24 cellular contexts compared by ENCODE assay signal in genomic region chr11:110852925-110853324, GRCh38.
DNase-seq lines count a peak whose midpoint lies in the region; ATAC-seq, FAIRE-seq and TF ChIP-seq lines count a peak whose summit lies in the region.
"Had no signal": no experiment of that assay in that cellular context is flagged by ENCODE, and none has a peak within 500 bp of the region (broad histone marks: within the 10 kb centered on the region; RNA-seq: fewer than 3 reads in every experiment).

No MANE protein-coding gene starts in this region.

- no peak for TF ChIP-seq CTCF in gastroesophageal sphincter (IDR thresholded peaks at IDR 0.05)
- TF ChIP-seq CTCF in kidney (IDR thresholded peaks at IDR 0.05; ENCODE audit: borderline replicate concordance, extremely low read depth, insufficient read depth), result no peak

- DNase-seq in GM19239 (ENCODE audit: insufficient read length, low spot score) (no peak), SK-N-MC (ENCODE audit: low read depth, low spot score) (no peak), kidney (no peak), DMS53 treated with DMSO at 0.1 percent for 48 hours (lab: John Stamatoyannopoulos, UW; ENCODE audit: unreplicated experiment) (no peak), SKM-1 (lab: John Stamatoyannopoulos, UW; ENCODE audit: unreplicated experiment) (no peak)
- DNase-seq: 8988T; ACHN; AML-193; BE2C; CD4-positive, alpha-beta T cell; CD8-positive, alpha-beta memory T cell; DMS 273 treated with DMSO at 0.1 percent for 48 hours; DMS79 treated with DMSO at 0.1 percent for 48 hours; GF-D8; GM23248; H9 had no signal

- H3K9me3 ChIP-seq in SK-N-MC (ENCODE audit: low read depth, low read length) (no peaks in the 10 kb centered on the region; the same call in 1 of the 2 replicates), gastroesophageal sphincter (peaks cover 0 to 4% (median 0%) of the 10 kb centered on the region in 3 donors), subcutaneous abdominal adipose tissue (ENCODE audit: control insufficient read depth in 5 of 5, low read length in 5 of 5) (no peaks in the 10 kb centered on the region), kidney (ENCODE audit: control insufficient read depth in 1 of 2, low read length in 2 of 2) (no peaks in the 10 kb centered on the region)
- H3K9me3 ChIP-seq: A549, BE2C had no signal

- H3K9ac ChIP-seq in SK-N-MC (ENCODE audit: insufficient read length), result no peak overlapping the region
- no peak overlapping the region for H3K9ac ChIP-seq in subcutaneous abdominal adipose tissue (ENCODE audit: low read length in 5 of 5)
- no peak overlapping the region for H3K9ac ChIP-seq in kidney (ENCODE audit: low read length in 2 of 2)
- H3K9ac ChIP-seq: BLaER1 treated with 17β-estradiol and CSF1 and Interleukin-3, amounts not matched to agents 10 nM and 100 nM; GM23248 had no signal

- FAIRE-seq in GM19239 (lab: Jason Lieb, UNC) (peak; percentile 37), kidney (lab: Jason Lieb, UNC) (no peak)
- FAIRE-seq: A549, D721Med, GM12891, GM18507 had no signal

- no peaks in the 10 kb centered on the region for H3K36me3 ChIP-seq in SK-N-MC (ENCODE audit: insufficient read depth, low read length)
- H3K36me3 ChIP-seq in gastroesophageal sphincter, result no peaks in the 10 kb centered on the region
- H3K36me3 ChIP-seq in subcutaneous abdominal adipose tissue (ENCODE audit: control insufficient read depth in 5 of 5, insufficient read depth in 5 of 5, low read length in 5 of 5), result no peaks in the 10 kb centered on the region
- no peaks in the 10 kb centered on the region for H3K36me3 ChIP-seq in kidney (ENCODE audit: control insufficient read depth in 1 of 2, insufficient read depth in 2 of 2, low read length in 2 of 2)
- H3K36me3 ChIP-seq: BE2C; BLaER1 treated with 17β-estradiol and CSF1 and Interleukin-3, amounts not matched to agents 10 nM and 100 nM had no signal

- intact Hi-C loops in kidney (cut with DNase I), result no loop called here

- H3K4me3 ChIP-seq in SK-N-MC (no peak overlapping the region), gastroesophageal sphincter (no peak overlapping the region), subcutaneous abdominal adipose tissue (ENCODE audit: low read depth in 1 of 5, low read length in 5 of 5) (no peak overlapping the region), kidney (ENCODE audit: low read length in 2 of 2) (no peak overlapping the region)
- H3K4me3 ChIP-seq: A549; BLaER1 treated with 17β-estradiol and CSF1 and Interleukin-3, amounts not matched to agents 10 nM and 100 nM; GM23248 had no signal

- 50 to 69% methylated on average over 1 to 2 of the region's 2 CpGs for WGBS in gastroesophageal sphincter (ENCODE audit: low coverage in 1 of 2), 2 donors

- peak; percentile 36 for ATAC-seq in gastroesophageal sphincter
- ATAC-seq: A549, HCT116 had no signal

- no peak for TF ChIP-seq POLR2A in gastroesophageal sphincter (IDR thresholded peaks at IDR 0.05)

- peaks cover 0 to 7% (median 0%) of the 10 kb centered on the region in 3 donors for H3K4me1 ChIP-seq in gastroesophageal sphincter
- peaks cover 2 to 40% (median 29%) of the 10 kb centered on the region in 5 donors for H3K4me1 ChIP-seq in subcutaneous abdominal adipose tissue (ENCODE audit: control insufficient read depth in 5 of 5, insufficient read depth in 5 of 5, low read length in 5 of 5)
- H3K4me1 ChIP-seq in kidney (ENCODE audit: control insufficient read depth in 1 of 2, insufficient read depth in 1 of 2, low read depth in 1 of 2, low read length in 2 of 2), result no peaks in the 10 kb centered on the region
- H3K4me1 ChIP-seq: A549, BE2C had no signal

- TF ChIP-seq EP300 in gastroesophageal sphincter (IDR thresholded peaks at IDR 0.05), result no peak

- H3K27me3 ChIP-seq in gastroesophageal sphincter (no peaks in the 10 kb centered on the region), subcutaneous abdominal adipose tissue (ENCODE audit: control insufficient read depth in 5 of 5, insufficient read depth in 4 of 5, low read length in 5 of 5) (no peaks in the 10 kb centered on the region)
- H3K27me3 ChIP-seq: BE2C; BLaER1 treated with 17β-estradiol and CSF1 and Interleukin-3, amounts not matched to agents 10 nM and 100 nM had no signal

- H3K27ac ChIP-seq in SK-N-MC (0 out of 2 replicates have a peak overlapping the region, but pooled peaks have one; percentile 8), gastroesophageal sphincter (no peak overlapping the region), subcutaneous abdominal adipose tissue (ENCODE audit: low read depth, low read length) (peak overlapping the region; percentile 25), kidney (ENCODE audit: low read depth in 2 of 2, low read length in 2 of 2) (no peak overlapping the region)
- H3K27ac ChIP-seq: A549; BLaER1 treated with 17β-estradiol and CSF1 and Interleukin-3, amounts not matched to agents 10 nM and 100 nM; GM23248 had no signal

Comparison
In these comparisons a context has a peak if more than half of its experiments do, and no peak if none do; other contexts are left out.
1. H3K27ac ChIP-seq: peak in SK-N-MC (single experiment) and subcutaneous abdominal adipose tissue (single experiment); none in gastroesophageal sphincter (0 of 4) and kidney (0 of 2).